In genomic region chr19:609001-609340, GRCh38 we compare ENCODE assay signal across 11 cellular contexts. TPM values are rescaled to one million over a fixed set of nuclear protein-coding genes. Genes with fewer than 3 reads are reported as not detected.
DNase-seq lines count a peak whose midpoint lies in the region; ATAC-seq, FAIRE-seq and TF ChIP-seq lines count a peak whose summit lies in the region.
"Had no signal": no experiment of that assay in that cellular context is flagged by ENCODE, and none has a peak within 500 bp of the region (broad histone marks: within the 10 kb centered on the region; RNA-seq: fewer than 3 reads in every experiment).

No MANE protein-coding gene starts in this region.

- no peak for TF ChIP-seq RAD21 in K562 (CRISPR knock-in tag; conservative IDR thresholded peaks at IDR 0.05 in 1 of 2, IDR thresholded peaks at IDR 0.05 in 1 of 2)

- peaks cover 17 to 66% of the 10 kb centered on the region in 2 experiments for H3K4me1 ChIP-seq in K562 (replicated peaks in 1 of 2; ENCODE audit: control insufficient read depth in 2 of 2, insufficient read depth in 2 of 2, low read length in 2 of 2)
- H3K4me1 ChIP-seq in upper lobe of right lung, result peaks cover 14% of the 10 kb centered on the region
- H3K4me1 ChIP-seq in suprapubic skin, result peaks cover 23% of the 10 kb centered on the region

- DNase-seq in NCI-H345 (lab: John Stamatoyannopoulos, UW) (peak; percentile 24), NCI-H345 treated with DMSO at 0.1 percent for 48 hours (lab: John Stamatoyannopoulos, UW; ENCODE audit: unreplicated experiment) (no peak), K562 (ENCODE audit: extremely low read depth in 1 of 4, low spot score in 3 of 4) (no peak), lower leg skin (ENCODE audit: low spot score in 2 of 2) (peak; percentile 33 to 91), upper lobe of right lung (peak; percentile 85), suprapubic skin (ENCODE audit: low spot score in 2 of 2) (no peak), DMS 273 treated with DMSO at 0.1 percent for 48 hours (lab: John Stamatoyannopoulos, UW) (no peak), GM19240 (ENCODE audit: insufficient read length, low spot score) (no peak)
- DNase-seq: NCI-H446 treated with DMSO at 0.1 percent for 48 hours, T-helper 1 cell had no signal

- peaks cover 12% of the 10 kb centered on the region; the same call in 2 of the 3 replicates for H3K36me3 ChIP-seq in K562 (ENCODE audit: control insufficient read depth, insufficient read depth, low read length)
- no peaks in the 10 kb centered on the region for H3K36me3 ChIP-seq in upper lobe of right lung
- H3K36me3 ChIP-seq in suprapubic skin, result no peaks in the 10 kb centered on the region

- TF ChIP-seq POLR2A in K562 (conservative IDR thresholded peaks at IDR 0.05) (no peak), lower leg skin (IDR thresholded peaks at IDR 0.05) (no peak), suprapubic skin (IDR thresholded peaks at IDR 0.05) (no peak)

- no peaks in the 10 kb centered on the region; the same call in 1 of the 2 replicates for H3K9me3 ChIP-seq in K562 (replicated peaks; ENCODE audit: control insufficient read depth, insufficient read depth, low read depth, low read length)
- no peaks in the 10 kb centered on the region for H3K9me3 ChIP-seq in upper lobe of right lung
- H3K9me3 ChIP-seq in suprapubic skin, result no peaks in the 10 kb centered on the region

- TF ChIP-seq EP300 in K562 (IDR thresholded peaks at IDR 0.05; ENCODE audit: low read length) (no peak), suprapubic skin (IDR thresholded peaks at IDR 0.05) (no peak)

- CTCF ChIA-PET in K562 (lab: Yijun Ruan, JAX; ENCODE audit: low intra/inter-chr PET ratio), result no interaction called here

- no peak overlapping the region for H3K27ac ChIP-seq in K562 (ENCODE audit: extremely low read depth, low read depth, low read length)
- no peak overlapping the region for H3K27ac ChIP-seq in upper lobe of right lung
- no peak overlapping the region for H3K27ac ChIP-seq in suprapubic skin

- intact Hi-C loops in K562 (cut with micrococcal nuclease) (no loop called here), lower leg skin (cut with DNase I; ENCODE audit: low total_unique reads) (no loop called here), upper lobe of right lung (cut with DNase I) (no loop called here)

- WGBS in K562 (ENCODE audit: insufficient coverage, low coverage, missing lambda C conversion rate), result 85% methylated on average over 9 of the region's 22 CpGs
- WGBS in lower leg skin, 2 donors, result 65 to 66% methylated on average over 19 to 21 of the region's 22 CpGs
- 61% methylated on average over 16 of the region's 22 CpGs for WGBS in suprapubic skin

- no peaks in the 10 kb centered on the region for H3K9me1 ChIP-seq in K562 (ENCODE audit: control insufficient read depth, insufficient read depth, low read length)

- POLR2A ChIA-PET in K562 (lab: Yijun Ruan, JAX), result interaction anchor here (0.7 kb wide), 1 partner anchor 35 kb away, joined by 3 read pairs; no protein-coding TSS in a partner anchor

- H3K27me3 ChIP-seq in K562 (ENCODE audit: control insufficient read depth in 2 of 2, insufficient read depth in 2 of 2, low read length in 2 of 2) (no peaks in the 10 kb centered on the region), upper lobe of right lung (no peaks in the 10 kb centered on the region), suprapubic skin (peaks cover 11% of the 10 kb centered on the region)

- no peaks in the 10 kb centered on the region for H4K20me1 ChIP-seq in K562 (replicated peaks; ENCODE audit: control insufficient read depth, insufficient read depth, low read length)

- in situ Hi-C loops in K562 (cut with MboI), result no loop called here

- no peak overlapping the region for H3K4me2 ChIP-seq in K562 (ENCODE audit: insufficient read depth, low read length)

- H2AFZ ChIP-seq in K562 (ENCODE audit: low read depth, low read length), result no peak overlapping the region

- ATAC-seq in K562, result no peak
- peak; percentile 70 for ATAC-seq in upper lobe of right lung

- no peak overlapping the region for H3K9ac ChIP-seq in K562 (ENCODE audit: insufficient read depth in 1 of 2, low read depth in 2 of 2, low read length in 2 of 2)

- TF ChIP-seq CTCF in K562 (IDR thresholded peaks at IDR 0.05 in 2 of 3, conservative IDR thresholded peaks at IDR 0.05 in 1 of 3; ENCODE audit: insufficient read depth in 2 of 3, low read depth in 1 of 3, low read length in 3 of 3) (no peak), lower leg skin (IDR thresholded peaks at IDR 0.05) (no peak), upper lobe of right lung (IDR thresholded peaks at IDR 0.05) (no peak), suprapubic skin (IDR thresholded peaks at IDR 0.05) (no peak)

- no peaks in the 10 kb centered on the region for H3K79me2 ChIP-seq in K562 (ENCODE audit: control insufficient read depth, insufficient read depth, low read length)

- no peak for FAIRE-seq in K562 (lab: Jason Lieb, UNC)
- FAIRE-seq: bronchial epithelial cell had no signal

- H3K4me3 ChIP-seq in K562 (no peak overlapping the region), lower leg skin (ENCODE audit: low read depth, poor library complexity, severe bottlenecking) (no peak overlapping the region), upper lobe of right lung (no peak overlapping the region), suprapubic skin (no peak overlapping the region)

- BruUV-seq in K562 (replicated peaks; lab: Mats Ljungman, UMichigan), result no TSS peak

RNA-seq across cellular contexts. Expression of gene HCN2, which starts 19.3 kb away (rescaled TPM):
- 2.7 and 8.1 TPM in 2 replicates for total RNA-seq in K562 (2011; cell fraction: chromatin; rRNA removed; ENCODE audit: low replicate concordance)
- total RNA-seq in K562 (2011; cell fraction: nucleolus; rRNA removed), result 6.2 and 7.2 TPM in 2 replicates
- total RNA-seq in K562 (2011; cell fraction: nucleoplasm; rRNA removed), result 3.6 and 3.7 TPM in 2 replicates
- total RNA-seq in K562 (2014; rRNA removed) (0.82 and 1.3 TPM in 2 replicates), K562 (2014; rRNA removed; fragmentation: Illumina TruSeq; extraction: Trizol) (0.29 and 0.40 TPM in 2 replicates), K562 (2015; rRNA removed; fragmentation: Illumina TruSeq; extraction: Trizol) (0.29 and 0.30 TPM in 2 replicates), K562 (2021) (3.9 and 4.2 TPM in 2 replicates), lower leg skin (1 to 10 TPM in 2 of 4 donors, under 1 TPM in 2; 0.21 to 1.7 (median 1.1) TPM), upper lobe of right lung (0.52 TPM), suprapubic skin (1 to 10 TPM in 1 of 4 donors, under 1 TPM in 3; 0.11 to 1.7 (median 0.81) TPM)
- polyA plus RNA-seq in K562 (2011; rRNA removed) (0.64 and 0.76 TPM in 2 replicates), K562 (2014; fragmentation: Illumina TruSeq; extraction: Trizol) (0.91 and 1.9 TPM in 2 replicates), K562 (2014; fragmentation: Nextera tagmentation; extraction: Ambion mirVana) (not detected), K562 (2014; rRNA removed) (0.86 and 1.2 TPM in 2 replicates)
- 1.1 and 1.5 TPM in 2 replicates for polyA plus RNA-seq in K562 (2011; cell fraction: cytosol; rRNA removed)
- 3.0 and 3.9 TPM in 2 replicates for polyA plus RNA-seq in K562 (2011; cell fraction: nucleus; rRNA removed)
- 1.6 and 1.7 TPM in 2 replicates for polyA plus RNA-seq in K562 (2012)
- polyA minus RNA-seq in K562 (2011; rRNA and poly(A)+ RNA removed), result 1.3 and 1.6 TPM in 2 replicates
- 2.3 and 3.5 TPM in 2 replicates for polyA minus RNA-seq in K562 (2011; cell fraction: cytosol; rRNA and poly(A)+ RNA removed)
- 1.5 and 2.2 TPM in 2 replicates for polyA minus RNA-seq in K562 (2011; cell fraction: nucleus; rRNA and poly(A)+ RNA removed)

RNA-seq across cellular contexts. Expression of gene POLRMT, which starts 24.4 kb away (rescaled TPM):
- total RNA-seq in K562 (2011; cell fraction: chromatin; rRNA removed; ENCODE audit: low replicate concordance), result 71.2 and 248 TPM in 2 replicates
- 221 and 235 TPM in 2 replicates for total RNA-seq in K562 (2011; cell fraction: nucleolus; rRNA removed)
- 86.3 and 109 TPM in 2 replicates for total RNA-seq in K562 (2011; cell fraction: nucleoplasm; rRNA removed)
- total RNA-seq in K562 (2014; rRNA removed) (82.8 and 96.5 TPM in 2 replicates), K562 (2014; rRNA removed; fragmentation: Illumina TruSeq; extraction: Trizol) (33.4 and 49.3 TPM in 2 replicates), K562 (2015; rRNA removed; fragmentation: Illumina TruSeq; extraction: Trizol) (61.9 and 68.0 TPM in 2 replicates), K562 (2021) (134 and 144 TPM in 2 replicates), lower leg skin (10 to 100 TPM; 37.8 to 61.1 (median 46.9) TPM), upper lobe of right lung (36.0 TPM), suprapubic skin (10 to 100 TPM; 26.0 to 60.4 (median 46.3) TPM)
- polyA plus RNA-seq in K562 (2011; rRNA removed) (60.8 and 111 TPM in 2 replicates), K562 (2014; fragmentation: Illumina TruSeq; extraction: Trizol) (71.8 and 99.5 TPM in 2 replicates), K562 (2014; fragmentation: Nextera tagmentation; extraction: Ambion mirVana) (10 to 100 TPM; 30.3 to 34.0 TPM), K562 (2014; rRNA removed) (67.5 and 88.4 TPM in 2 replicates)
- polyA plus RNA-seq in K562 (2011; cell fraction: cytosol; rRNA removed), result 39.8 and 94.7 TPM in 2 replicates
- 319 and 523 TPM in 2 replicates for polyA plus RNA-seq in K562 (2011; cell fraction: nucleus; rRNA removed)
- polyA plus RNA-seq in K562 (2012), result 95.6 and 140 TPM in 2 replicates
- polyA minus RNA-seq in K562 (2011; rRNA and poly(A)+ RNA removed), result 60.0 and 108 TPM in 2 replicates
- 88.4 and 105 TPM in 2 replicates for polyA minus RNA-seq in K562 (2011; cell fraction: cytosol; rRNA and poly(A)+ RNA removed)
- 57.5 and 62.3 TPM in 2 replicates for polyA minus RNA-seq in K562 (2011; cell fraction: nucleus; rRNA and poly(A)+ RNA removed)

RNA-seq across cellular contexts. Expression of gene FGF22, which starts 30.7 kb away (rescaled TPM):
- 2.3 and 4.6 TPM in 2 replicates for total RNA-seq in K562 (2011; cell fraction: chromatin; rRNA removed; ENCODE audit: low replicate concordance)
- total RNA-seq in K562 (2011; cell fraction: nucleolus; rRNA removed), result 3.2 and 3.7 TPM in 2 replicates
- 2.6 and 4.0 TPM in 2 replicates for total RNA-seq in K562 (2011; cell fraction: nucleoplasm; rRNA removed)
- 0.49 and 1.7 TPM in 2 replicates for total RNA-seq in K562 (2014; rRNA removed)
- total RNA-seq in K562 (2014; rRNA removed; fragmentation: Illumina TruSeq; extraction: Trizol), result not detected in 2 replicates
- total RNA-seq in K562 (2015; rRNA removed; fragmentation: Illumina TruSeq; extraction: Trizol), result 0.25 TPM in 1 of 2 replicates, not detected in the other
- total RNA-seq in K562 (2021), result 0.58 and 0.86 TPM in 2 replicates
- polyA plus RNA-seq in K562 (2011; rRNA removed), result 0.14 and 0.24 TPM in 2 replicates
- 0.18 and 0.34 TPM in 2 replicates for polyA plus RNA-seq in K562 (2011; cell fraction: cytosol; rRNA removed)
- 1.5 and 3.3 TPM in 2 replicates for polyA plus RNA-seq in K562 (2011; cell fraction: nucleus; rRNA removed)
- 0.60 and 0.89 TPM in 2 replicates for polyA plus RNA-seq in K562 (2012)
- polyA plus RNA-seq in K562 (2014; fragmentation: Illumina TruSeq; extraction: Trizol), result 0.14 TPM in 1 of 2 replicates, not detected in the other
- not detected for polyA plus RNA-seq in K562 (2014; fragmentation: Nextera tagmentation; extraction: Ambion mirVana)
- 1.6 and 2.2 TPM in 2 replicates for polyA plus RNA-seq in K562 (2014; rRNA removed)
- polyA minus RNA-seq in K562 (2011; rRNA and poly(A)+ RNA removed), result not detected in 2 replicates
- polyA minus RNA-seq in K562 (2011; cell fraction: cytosol; rRNA and poly(A)+ RNA removed), result not detected in 2 replicates
- 0.33 and 0.40 TPM in 2 replicates for polyA minus RNA-seq in K562 (2011; cell fraction: nucleus; rRNA and poly(A)+ RNA removed)
- total RNA-seq in lower leg skin, result 10 to 100 TPM; 16.1 to 41.8 (median 25.6) TPM
- total RNA-seq in upper lobe of right lung, result 0.52 TPM
- 10 to 100 TPM in 2 of 4 donors, 1 to 10 TPM in 2; 5.2 to 13.0 (median 9.2) TPM for total RNA-seq in suprapubic skin
- total RNA-seq: bronchial epithelial cell had no signal

RNA-seq across cellular contexts. Expression of gene BSG, which starts 36.6 kb away (rescaled TPM):
- 106 and 369 TPM in 2 replicates for total RNA-seq in K562 (2011; cell fraction: chromatin; rRNA removed; ENCODE audit: low replicate concordance)
- 735 and 796 TPM in 2 replicates for total RNA-seq in K562 (2011; cell fraction: nucleolus; rRNA removed)
- total RNA-seq in K562 (2011; cell fraction: nucleoplasm; rRNA removed), result 350 and 437 TPM in 2 replicates
- total RNA-seq in K562 (2014; rRNA removed) (398 and 484 TPM in 2 replicates), K562 (2014; rRNA removed; fragmentation: Illumina TruSeq; extraction: Trizol) (59.1 and 89.1 TPM in 2 replicates), K562 (2015; rRNA removed; fragmentation: Illumina TruSeq; extraction: Trizol) (211 and 220 TPM in 2 replicates), K562 (2021) (495 and 506 TPM in 2 replicates), lower leg skin (100 to 1,000 TPM; 288 to 344 (median 307) TPM), upper lobe of right lung (359 TPM), suprapubic skin (100 to 1,000 TPM; 265 to 314 (median 285) TPM)
- polyA plus RNA-seq in K562 (2011; rRNA removed) (129 and 411 TPM in 2 replicates), K562 (2014; fragmentation: Illumina TruSeq; extraction: Trizol) (187 and 351 TPM in 2 replicates), K562 (2014; fragmentation: Nextera tagmentation; extraction: Ambion mirVana) (10 to 100 TPM in 1 of 2 experiments, 1 to 10 TPM in 1; 4.6 to 17.9 TPM), K562 (2014; rRNA removed) (236 and 311 TPM in 2 replicates)
- 277 and 455 TPM in 2 replicates for polyA plus RNA-seq in K562 (2011; cell fraction: cytosol; rRNA removed)
- 198 and 199 TPM in 2 replicates for polyA plus RNA-seq in K562 (2011; cell fraction: nucleus; rRNA removed)
- 362 and 456 TPM in 2 replicates for polyA plus RNA-seq in K562 (2012)
- 61.0 and 70.9 TPM in 2 replicates for polyA minus RNA-seq in K562 (2011; rRNA and poly(A)+ RNA removed)
- polyA minus RNA-seq in K562 (2011; cell fraction: cytosol; rRNA and poly(A)+ RNA removed), result 197 and 315 TPM in 2 replicates
- 48.1 and 72.2 TPM in 2 replicates for polyA minus RNA-seq in K562 (2011; cell fraction: nucleus; rRNA and poly(A)+ RNA removed)

RNA-seq across cellular contexts. Expression of gene RNF126, which starts 54.0 kb away (rescaled TPM):
- 35.2 and 104 TPM in 2 replicates for total RNA-seq in K562 (2011; cell fraction: chromatin; rRNA removed; ENCODE audit: low replicate concordance)
- 88.7 and 118 TPM in 2 replicates for total RNA-seq in K562 (2011; cell fraction: nucleolus; rRNA removed)
- 57.0 and 58.7 TPM in 2 replicates for total RNA-seq in K562 (2011; cell fraction: nucleoplasm; rRNA removed)
- 101 and 128 TPM in 2 replicates for total RNA-seq in K562 (2014; rRNA removed)
- total RNA-seq in K562 (2014; rRNA removed; fragmentation: Illumina TruSeq; extraction: Trizol), result 6.6 and 7.6 TPM in 2 replicates
- total RNA-seq in K562 (2015; rRNA removed; fragmentation: Illumina TruSeq; extraction: Trizol), result 26.2 and 31.8 TPM in 2 replicates
- total RNA-seq in K562 (2021), result 85.7 and 95.8 TPM in 2 replicates
- polyA plus RNA-seq in K562 (2011; rRNA removed), result 6.5 and 12.3 TPM in 2 replicates
- polyA plus RNA-seq in K562 (2011; cell fraction: cytosol; rRNA removed), result 22.5 and 58.3 TPM in 2 replicates
- 48.9 and 104 TPM in 2 replicates for polyA plus RNA-seq in K562 (2011; cell fraction: nucleus; rRNA removed)
- polyA plus RNA-seq in K562 (2012), result 65.9 and 76.9 TPM in 2 replicates
- 9.1 and 34.6 TPM in 2 replicates for polyA plus RNA-seq in K562 (2014; fragmentation: Illumina TruSeq; extraction: Trizol)
- under 1 TPM; 0.27 to 0.36 TPM for polyA plus RNA-seq in K562 (2014; fragmentation: Nextera tagmentation; extraction: Ambion mirVana)
- polyA plus RNA-seq in K562 (2014; rRNA removed), result 79.0 and 87.6 TPM in 2 replicates
- polyA minus RNA-seq in K562 (2011; rRNA and poly(A)+ RNA removed), result 1.7 and 4.6 TPM in 2 replicates
- polyA minus RNA-seq in K562 (2011; cell fraction: cytosol; rRNA and poly(A)+ RNA removed), result 20.2 and 32.4 TPM in 2 replicates
- polyA minus RNA-seq in K562 (2011; cell fraction: nucleus; rRNA and poly(A)+ RNA removed), result 34.3 and 38.8 TPM in 2 replicates
- total RNA-seq in lower leg skin, result 100 to 1,000 TPM in 3 of 4 donors, 10 to 100 TPM in 1; 96.6 to 156 (median 126) TPM
- 32.9 TPM for total RNA-seq in upper lobe of right lung
- total RNA-seq in suprapubic skin, result 100 to 1,000 TPM in 3 of 4 donors, 10 to 100 TPM in 1; 96.0 to 118 (median 106) TPM

Comparison
In these comparisons a context has a peak if more than half of its experiments do, and no peak if none do; other contexts are left out.
1. DNase-seq: peak in NCI-H345 (single experiment), lower leg skin (2 of 2) and upper lobe of right lung (single experiment); none in NCI-H345 treated with DMSO at 0.1 percent for 48 hours (single experiment), K562 (0 of 4), suprapubic skin (0 of 2), DMS 273 treated with DMSO at 0.1 percent for 48 hours (single experiment) and GM19240 (single experiment).